Comparison of ENCODE assay signal across 13 cellular contexts in the genomic region with DNA sequence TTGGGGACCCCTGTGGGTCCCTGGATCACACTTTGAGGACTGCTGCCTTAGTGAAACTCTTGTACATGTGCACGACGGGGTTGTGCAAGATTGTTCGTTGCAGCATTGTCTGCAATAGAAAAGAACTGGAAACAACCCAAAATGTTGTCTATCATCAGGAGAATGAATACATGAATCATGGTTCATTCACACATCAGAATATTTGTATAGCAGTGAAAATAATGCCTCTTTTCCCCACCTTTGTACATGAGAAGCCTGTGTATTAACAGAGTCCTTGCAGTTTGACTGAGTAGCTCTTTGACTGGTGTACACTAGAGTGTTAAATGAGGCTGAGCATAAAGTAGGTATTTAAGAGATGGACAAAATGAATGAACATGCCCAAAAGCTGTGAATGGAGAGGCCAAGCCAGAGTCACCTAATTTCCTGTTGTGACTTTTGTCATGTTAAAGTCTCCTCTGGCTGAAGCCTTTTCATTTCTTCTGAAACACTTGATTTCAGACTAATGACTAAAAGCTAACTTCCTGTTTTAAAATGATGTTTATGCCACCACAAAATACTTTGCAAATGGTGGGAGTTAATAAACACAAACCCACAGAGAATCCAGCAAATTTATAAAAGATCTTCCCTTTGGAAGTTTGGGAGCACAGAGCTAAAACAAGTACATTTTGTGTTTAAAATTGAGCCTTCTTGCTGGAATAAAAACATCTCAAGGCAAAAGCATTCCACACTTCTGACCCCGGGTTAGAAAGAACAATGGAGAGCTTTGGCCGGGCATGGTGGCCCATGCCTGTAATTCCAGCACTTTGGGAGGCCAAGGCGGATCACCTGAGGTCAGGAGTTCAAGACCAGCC. TPM values are rescaled to one million over a fixed set of nuclear protein-coding genes. Genes with fewer than 3 reads are reported as not detected.
DNase-seq lines count a peak whose midpoint lies in the region; ATAC-seq and TF ChIP-seq lines count a peak whose summit lies in the region.
"Had no signal": no experiment of that assay in that cellular context is flagged by ENCODE, and none has a peak within 500 bp of the region (broad histone marks: within the 10 kb centered on the region; RNA-seq: fewer than 3 reads in every experiment).

No MANE protein-coding gene starts in this region.

- in situ Hi-C loops in GM13976 (cut with MboI; ENCODE audit: low sequenced_read_pairs, unreplicated experiment) = no loop called here

- H3K36me3 Mint-ChIP-seq in MCF 10A (ENCODE audit: insufficient read depth, unreplicated experiment) = no peaks in the 10 kb centered on the region

- POLR2A ChIA-PET in MCF 10A (lab: Yijun Ruan, JAX) = interaction anchor here (0.6 to 6.7 kb wide), 21 partner anchors 8 to 610 kb away, joined by 3 to 222 read pairs (median 6); a partner anchor contains a TSS

- H3K9me3 ChIP-seq in breast epithelium (no peaks in the 10 kb centered on the region), SU-DHL-6 (ENCODE audit: insufficient read depth, low read length) (no peaks in the 10 kb centered on the region), upper lobe of left lung (no peaks in the 10 kb centered on the region)
- H3K9me3 ChIP-seq: Peyer's patch had no signal

- no peaks in the 10 kb centered on the region for H3K9me2 ChIP-seq in SU-DHL-6 (replicated peaks; ENCODE audit: insufficient read depth, low read length)

- no peak for TF ChIP-seq POLR2A in breast epithelium (IDR thresholded peaks at IDR 0.05)
- no peak for TF ChIP-seq POLR2A in upper lobe of left lung (IDR thresholded peaks at IDR 0.05)

- H3K27ac ChIP-seq in breast epithelium = no peak overlapping the region
- H3K27ac ChIP-seq in SU-DHL-6 (ENCODE audit: low read depth, low read length) = no peak overlapping the region
- H3K27ac ChIP-seq in upper lobe of left lung = peak overlapping the region in 3 of 4 donors; percentile 41 to 45 (median 42)

- intact Hi-C loops in MCF 10A (cut with micrococcal nuclease) = loop anchor here (1.0 kb wide), 1 partner anchor 20 kb away; no protein-coding TSS in a partner anchor
- intact Hi-C loops in breast epithelium (cut with DNase I; ENCODE audit: low total_unique reads) = no loop called here

- TF ChIP-seq CTCF in MCF 10A (IDR thresholded peaks at IDR 0.05; ENCODE audit: unreplicated experiment) (no peak), breast epithelium (IDR thresholded peaks at IDR 0.05) (no peak), SU-DHL-6 (IDR thresholded peaks at IDR 0.05; ENCODE audit: insufficient read depth, low read length, poor library complexity, severe bottlenecking) (no peak), epithelial cell of esophagus (IDR thresholded peaks at IDR 0.05; ENCODE audit: insufficient read depth, low read depth, low read length, missing control alignments) (no peak), upper lobe of left lung (IDR thresholded peaks at IDR 0.05) (no peak), GM13976 (IDR thresholded peaks at IDR 0.05; ENCODE audit: borderline replicate concordance, control extremely low read depth, extremely low read depth, insufficient read depth, missing control alignments) (no peak)

- no peaks in the 10 kb centered on the region for H4K20me1 ChIP-seq in SU-DHL-6 (ENCODE audit: low read depth, low read length)

- ATAC-seq in upper lobe of left lung (ENCODE audit: low FRiP score in 2 of 2) = no peak
- ATAC-seq in GM21529 (IDR thresholded peaks at IDR 0.05; ENCODE audit: unreplicated experiment) = no peak
- ATAC-seq in GM21515 (IDR thresholded peaks at IDR 0.05; ENCODE audit: unreplicated experiment) = no peak

- peaks cover 24% of the 10 kb centered on the region for H3K4me1 Mint-ChIP-seq in MCF 10A (ENCODE audit: insufficient read depth, unreplicated experiment)

- H3K9me3 Mint-ChIP-seq in MCF 10A (ENCODE audit: unreplicated experiment) = no peaks in the 10 kb centered on the region

- no peaks in the 10 kb centered on the region for H3K27me3 ChIP-seq in breast epithelium
- no peaks in the 10 kb centered on the region for H3K27me3 ChIP-seq in SU-DHL-6 (ENCODE audit: low read length)
- no peaks in the 10 kb centered on the region for H3K27me3 ChIP-seq in upper lobe of left lung
- H3K27me3 ChIP-seq: Peyer's patch had no signal

- TF ChIP-seq EP300 in upper lobe of left lung (IDR thresholded peaks at IDR 0.05) = no peak

- H3K79me2 ChIP-seq in SU-DHL-6 (ENCODE audit: insufficient read depth, low read length) = no peaks in the 10 kb centered on the region

- peak overlapping the region; percentile 57 for H3K4me3 Mint-ChIP-seq in MCF 10A (ENCODE audit: unreplicated experiment)

- H3K4me3 ChIP-seq in breast epithelium (no peak overlapping the region), SU-DHL-6 (ENCODE audit: insufficient read depth, low read length, poor library complexity, severe bottlenecking) (no peak overlapping the region), epithelial cell of esophagus (ENCODE audit: low read length) (no peak overlapping the region), upper lobe of left lung (no peak overlapping the region)
- H3K4me3 ChIP-seq: Peyer's patch had no signal

- no peak overlapping the region for H3K4me2 ChIP-seq in SU-DHL-6 (ENCODE audit: low read depth, low read length, poor library complexity, severe bottlenecking)

- no peaks in the 10 kb centered on the region for H3K4me1 ChIP-seq in breast epithelium
- H3K4me1 ChIP-seq in upper lobe of left lung = peaks cover 22 to 52% (median 39%) of the 10 kb centered on the region in 4 donors

- H3F3A ChIP-seq in SU-DHL-6 (ENCODE audit: insufficient read depth) = no peaks in the 10 kb centered on the region

- H3K36me3 ChIP-seq in breast epithelium (no peaks in the 10 kb centered on the region), SU-DHL-6 (ENCODE audit: low read length) (no peaks in the 10 kb centered on the region), upper lobe of left lung (no peaks in the 10 kb centered on the region)
- H3K36me3 ChIP-seq: Peyer's patch had no signal

- BruUV-seq in MCF 10A (replicated peaks; lab: Mats Ljungman, UMichigan) = no TSS peak

- peak overlapping the region; percentile 84 for H3K27ac Mint-ChIP-seq in MCF 10A (ENCODE audit: low read depth, unreplicated experiment)

- DNase-seq in MCF 10A (ENCODE audit: unreplicated experiment) (peak; percentile 91), breast epithelium (ENCODE audit: low spot score in 2 of 2) (no peak), epithelial cell of esophagus (ENCODE audit: low read depth) (peak; percentile 89), upper lobe of left lung (peak in 1 of 2 donors; percentile 56), GM13976 (ENCODE audit: low spot score) (no peak)
- DNase-seq: COR-L47, erythroblast, Karpas-422, mesenchymal stem cell, Peyer's patch had no signal

- CTCF ChIA-PET in MCF 10A (lab: Yijun Ruan, JAX) = interaction anchor here (0.6 to 3.1 kb wide), 8 partner anchors 12 to 116 kb away, joined by 3 to 19 read pairs (median 6); no protein-coding TSS in a partner anchor

- no peaks in the 10 kb centered on the region for H3K27me3 Mint-ChIP-seq in MCF 10A (ENCODE audit: insufficient read depth, unreplicated experiment)

- H2AFZ ChIP-seq in SU-DHL-6 (ENCODE audit: low read depth, low read length, severe bottlenecking) = peak overlapping the region; percentile 8

- WGBS in upper lobe of left lung, 2 donors = 53 to 67% methylated on average over 6 of the region's 6 CpGs

- H3K9ac ChIP-seq in SU-DHL-6 (ENCODE audit: low read length) = no peak overlapping the region

RNA-seq across cellular contexts. Expression of a gene that starts 20.6 kb away (rescaled TPM):
- total RNA-seq in MCF 10A (2022) = 59.0 and 70.2 TPM in 2 replicates
- total RNA-seq in breast epithelium = 10 to 100 TPM; 70.4 to 88.7 (median 76.7) TPM
- total RNA-seq in upper lobe of left lung = 10 to 100 TPM; 45.7 to 87.0 (median 63.8) TPM

Comparison
In these comparisons a context has a peak if more than half of its experiments do, and no peak if none do; other contexts are left out.
1. DNase-seq: peak in MCF 10A (single experiment) and epithelial cell of esophagus (single experiment); none in breast epithelium (0 of 2) and GM13976 (single experiment).
2. H3K27ac ChIP-seq: peak in upper lobe of left lung (3 of 4); none in breast epithelium (0 of 2) and SU-DHL-6 (single experiment).